29 cellular contexts compared by ENCODE assay signal in genomic region chr9:31848505-31849285, GRCh38.
DNase-seq lines count a peak whose midpoint lies in the region; ATAC-seq and TF ChIP-seq lines count a peak whose summit lies in the region.
"Had no signal": no experiment of that assay in that cellular context is flagged by ENCODE, and none has a peak within 500 bp of the region (broad histone marks: within the 10 kb centered on the region; RNA-seq: fewer than 3 reads in every experiment).

No MANE protein-coding gene starts in this region.

- ATAC-seq in lower lobe of right lung = no peak
- no peak for ATAC-seq in activated CD8-positive, alpha-beta T cell treated with anti-CD3 and anti-CD28 coated beads, Interleukin-2, amount 10 ng/mL, durations not matched to agents 7 days and 5 days
- ATAC-seq in HG02840 (IDR thresholded peaks at IDR 0.05; ENCODE audit: low FRiP score, unreplicated experiment) = no peak
- ATAC-seq: naive thymus-derived CD4-positive, alpha-beta T cell; Right ventricle myocardium inferior; stimulated activated naive B cell treated with anti-CD40 and anti-IgM and Interleukin-4, amounts not matched to agents 10 μg/mL and 1 μg/mL and 100 μg/mL, for 72 hours had no signal

- no peak for TF ChIP-seq CTCF in lower lobe of right lung (IDR thresholded peaks at IDR 0.05)

- POLR2A ChIA-PET in activated CD8-positive, alpha-beta T cell treated with anti-CD3 and anti-CD28 coated beads, Interleukin-2, amount 10 ng/mL, durations not matched to agents 7 days and 5 days (lab: Charles Lee) = no interaction called here

- DNase-seq in DMS53 treated with DMSO at 0.1 percent for 48 hours (lab: John Stamatoyannopoulos, UW; ENCODE audit: unreplicated experiment) = peak; percentile 68
- DNase-seq in MG63 = peak; percentile 80
- DNase-seq in RPMI8226 = peak; percentile 54
- peak; percentile 25 for DNase-seq in lower lobe of right lung
- DNase-seq in activated CD8-positive, alpha-beta T cell treated with anti-CD3 and anti-CD28 coated beads, Interleukin-2, amount 10 ng/mL, durations not matched to agents 7 days and 5 days = no peak
- no peak for DNase-seq in NCI-H1436 (lab: John Stamatoyannopoulos, UW)
- no peak for DNase-seq in activated CD4-positive, CD25-positive, alpha-beta regulatory T cell (lab: John Stamatoyannopoulos, UW)
- DNase-seq: activated T-cell treated with anti-CD3 and anti-CD28 coated beads for 4 hours; aorta; Calu3; colonic mucosa; effector memory CD4-positive, alpha-beta T cell; EL; GM23248; islet precursor cell; KBM-7; midbrain; MV-4-11; naive thymus-derived CD4-positive, alpha-beta T cell; NCI-H146; NCI-H526 treated with DMSO at 0.1 percent for 48 hours; nucleus accumbens; stimulated activated CD4-positive, alpha-beta T cell treated with anti-CD3 and anti-CD28 coated beads, Interleukin-15, amount 100 ng/mL, for 24 hours; stimulated activated naive B cell treated with anti-CD40 and anti-IgM and Interleukin-4, amounts not matched to agents 10 μg/mL and 1 μg/mL and 100 μg/mL, for 72 hours had no signal

- H3K9me3 ChIP-seq in MG63 (peaks cover 4% of the 10 kb centered on the region), lower lobe of right lung (no peaks in the 10 kb centered on the region)
- H3K9me3 ChIP-seq: colonic mucosa had no signal

- intact Hi-C loops in lower lobe of right lung (cut with DNase I) = no loop called here

- no peaks in the 10 kb centered on the region for H3K4me1 Mint-ChIP-seq in activated CD8-positive, alpha-beta T cell treated with anti-CD3 and anti-CD28 coated beads, Interleukin-2, amount 10 ng/mL, durations not matched to agents 7 days and 5 days (ENCODE audit: low read depth)
- H3K4me1 Mint-ChIP-seq: CD14-positive monocyte; naive thymus-derived CD4-positive, alpha-beta T cell; stimulated activated naive B cell treated with anti-CD40 and anti-IgM and Interleukin-4, amounts not matched to agents 10 μg/mL and 1 μg/mL and 100 μg/mL, for 72 hours had no signal

- no peak overlapping the region for H3K27ac Mint-ChIP-seq in activated CD8-positive, alpha-beta T cell treated with anti-CD3 and anti-CD28 coated beads, Interleukin-2, amount 10 ng/mL, durations not matched to agents 7 days and 5 days
- H3K27ac Mint-ChIP-seq: activated naive CD8-positive, alpha-beta T cell; naive thymus-derived CD4-positive, alpha-beta T cell; stimulated activated naive B cell treated with anti-CD40 and anti-IgM and Interleukin-4, amounts not matched to agents 10 μg/mL and 1 μg/mL and 100 μg/mL, for 72 hours had no signal

- H3K9me3 Mint-ChIP-seq in activated CD8-positive, alpha-beta T cell treated with anti-CD3 and anti-CD28 coated beads, Interleukin-2, amount 10 ng/mL, durations not matched to agents 7 days and 5 days (ENCODE audit: insufficient read depth) = no peaks in the 10 kb centered on the region
- H3K9me3 Mint-ChIP-seq: stimulated activated naive B cell treated with anti-CD40 and anti-IgM and Interleukin-4, amounts not matched to agents 10 μg/mL and 1 μg/mL and 100 μg/mL, for 72 hours had no signal

- no peaks in the 10 kb centered on the region for H3K27me3 Mint-ChIP-seq in activated CD8-positive, alpha-beta T cell treated with anti-CD3 and anti-CD28 coated beads, Interleukin-2, amount 10 ng/mL, durations not matched to agents 7 days and 5 days (ENCODE audit: low read depth)
- H3K27me3 Mint-ChIP-seq: activated naive CD8-positive, alpha-beta T cell had no signal

- CTCF ChIA-PET in activated CD8-positive, alpha-beta T cell treated with anti-CD3 and anti-CD28 coated beads, Interleukin-2, amount 10 ng/mL, durations not matched to agents 7 days and 5 days (lab: Charles Lee) = no interaction called here

- peak overlapping the region; percentile 68 for H3K4me3 ChIP-seq in MG63
- no peak overlapping the region for H3K4me3 ChIP-seq in lower lobe of right lung
- H3K4me3 ChIP-seq: cardiac muscle cell, colonic mucosa, GM23248 had no signal

- no peaks in the 10 kb centered on the region for H3K4me1 ChIP-seq in lower lobe of right lung
- H3K4me1 ChIP-seq: colonic mucosa had no signal

- peaks cover 18% of the 10 kb centered on the region for H3K36me3 ChIP-seq in MG63
- no peaks in the 10 kb centered on the region for H3K36me3 ChIP-seq in lower lobe of right lung
- H3K36me3 ChIP-seq: cardiac muscle cell, colonic mucosa had no signal

- H3K4me3 Mint-ChIP-seq in activated CD8-positive, alpha-beta T cell treated with anti-CD3 and anti-CD28 coated beads, Interleukin-2, amount 10 ng/mL, durations not matched to agents 7 days and 5 days = no peak overlapping the region
- H3K4me3 Mint-ChIP-seq: activated naive CD8-positive, alpha-beta T cell; CD14-positive monocyte; naive thymus-derived CD4-positive, alpha-beta T cell; stimulated activated naive B cell treated with anti-CD40 and anti-IgM and Interleukin-4, amounts not matched to agents 10 μg/mL and 1 μg/mL and 100 μg/mL, for 72 hours had no signal

- no peak overlapping the region for H3K27ac ChIP-seq in lower lobe of right lung
- H3K27ac ChIP-seq: cardiac muscle cell, colonic mucosa, GM23248 had no signal

- no peaks in the 10 kb centered on the region for H3K27me3 ChIP-seq in MG63
- no peaks in the 10 kb centered on the region for H3K27me3 ChIP-seq in lower lobe of right lung (ENCODE audit: low read depth)
- H3K27me3 ChIP-seq: cardiac muscle cell, colonic mucosa had no signal

- no peaks in the 10 kb centered on the region for H3K36me3 Mint-ChIP-seq in activated CD8-positive, alpha-beta T cell treated with anti-CD3 and anti-CD28 coated beads, Interleukin-2, amount 10 ng/mL, durations not matched to agents 7 days and 5 days (ENCODE audit: low read depth)
- H3K36me3 Mint-ChIP-seq: CD14-positive monocyte; naive thymus-derived CD4-positive, alpha-beta T cell; stimulated activated naive B cell treated with anti-CD40 and anti-IgM and Interleukin-4, amounts not matched to agents 10 μg/mL and 1 μg/mL and 100 μg/mL, for 72 hours had no signal

Comparison
In these comparisons a context has a peak if more than half of its experiments do, and no peak if none do; other contexts are left out.
1. DNase-seq: peak in DMS53 treated with DMSO at 0.1 percent for 48 hours (single experiment), MG63 (single experiment), RPMI8226 (single experiment) and lower lobe of right lung (single experiment); none in activated CD8-positive, alpha-beta T cell treated with anti-CD3 and anti-CD28 coated beads, Interleukin-2, amount 10 ng/mL, durations not matched to agents 7 days and 5 days (single experiment), NCI-H1436 (single experiment) and activated CD4-positive, CD25-positive, alpha-beta regulatory T cell (0 of 4).